ENCODE assay signal across 11 cellular contexts in the genomic region with DNA sequence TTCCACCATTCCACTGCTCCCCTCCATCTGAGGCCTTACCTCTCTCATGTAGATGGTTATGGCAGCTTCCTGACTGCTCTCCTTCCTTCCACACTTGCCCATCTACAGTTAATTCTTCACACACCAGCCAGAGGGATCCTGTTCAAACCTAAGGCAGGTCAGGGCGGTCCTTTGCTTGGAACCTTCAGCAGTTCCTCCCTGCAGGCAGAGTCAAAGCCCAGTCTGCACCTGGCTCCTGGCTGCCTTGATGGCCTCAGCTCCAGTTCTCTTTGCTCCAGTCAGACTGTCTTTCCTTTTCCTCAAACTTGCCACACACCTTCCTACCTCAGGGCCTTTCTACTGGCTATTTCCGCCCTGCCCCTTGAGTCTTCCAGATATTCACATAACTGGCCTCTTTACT. TPM values are rescaled to one million over a fixed set of nuclear protein-coding genes. Genes with fewer than 3 reads are reported as not detected.
A peak's percentile ranks its signal among the peaks of the same experiment; 100 is the strongest.
DNase-seq lines count a peak whose midpoint lies in the region; ATAC-seq lines count a peak whose summit lies in the region.
"Had no signal": no experiment of that assay in that cellular context is flagged by ENCODE, and none has a peak within 500 bp of the region (broad histone marks: within the 10 kb centered on the region; RNA-seq: fewer than 3 reads in every experiment).

No MANE protein-coding gene starts in this region.

- POLR2A ChIA-PET in activated naive CD8-positive, alpha-beta T cell treated with anti-CD3 and anti-CD28 coated beads, Interleukin-2, amount 10 ng/mL, durations not matched to agents 7 days and 5 days (lab: Charles Lee), result interaction anchor here (1.2 to 5.0 kb wide), 3 partner anchors 22 to 431 kb away, joined by 4 to 63 read pairs (median 10); a partner anchor contains a TSS

- peak overlapping the region; percentile 83 for H3K4me3 Mint-ChIP-seq in activated naive CD4-positive, alpha-beta T cell treated with anti-CD3 and anti-CD28 coated beads for 36 hours
- H3K4me3 Mint-ChIP-seq in activated naive CD8-positive, alpha-beta T cell treated with anti-CD3 and anti-CD28 coated beads, Interleukin-2, amount 10 ng/mL, durations not matched to agents 7 days and 5 days, result peak overlapping the region; percentile 87
- H3K4me3 Mint-ChIP-seq in stimulated activated naive CD8-positive, alpha-beta T cell treated with anti-CD3 and anti-CD28 coated beads, Interleukin-15, amount 100 ng/mL, for 72 hours, result peak overlapping the region; percentile 94

- H3K27me3 Mint-ChIP-seq in activated naive CD4-positive, alpha-beta T cell treated with anti-CD3 and anti-CD28 coated beads for 36 hours (ENCODE audit: low read depth), result no peaks in the 10 kb centered on the region
- no peaks in the 10 kb centered on the region for H3K27me3 Mint-ChIP-seq in activated naive CD8-positive, alpha-beta T cell treated with anti-CD3 and anti-CD28 coated beads, Interleukin-2, amount 10 ng/mL, durations not matched to agents 7 days and 5 days
- H3K27me3 Mint-ChIP-seq in stimulated activated naive CD8-positive, alpha-beta T cell treated with anti-CD3 and anti-CD28 coated beads, Interleukin-15, amount 100 ng/mL, for 72 hours, result no peaks in the 10 kb centered on the region

- H3K9me3 Mint-ChIP-seq in activated naive CD4-positive, alpha-beta T cell treated with anti-CD3 and anti-CD28 coated beads for 36 hours, result no peaks in the 10 kb centered on the region
- no peaks in the 10 kb centered on the region for H3K9me3 Mint-ChIP-seq in activated naive CD8-positive, alpha-beta T cell treated with anti-CD3 and anti-CD28 coated beads, Interleukin-2, amount 10 ng/mL, durations not matched to agents 7 days and 5 days
- H3K9me3 Mint-ChIP-seq in stimulated activated naive CD8-positive, alpha-beta T cell treated with anti-CD3 and anti-CD28 coated beads, Interleukin-15, amount 100 ng/mL, for 72 hours, result no peaks in the 10 kb centered on the region

- DNase-seq in activated naive CD4-positive, alpha-beta T cell treated with anti-CD3 and anti-CD28 coated beads for 36 hours, result peak; percentile 24
- no peak for DNase-seq in activated naive CD4-positive, alpha-beta T cell (lab: John Stamatoyannopoulos, UW)
- DNase-seq in NAMALWA (ENCODE audit: low spot score) (peak; percentile 50), AG08395 (ENCODE audit: low spot score) (no peak), ecto neural progenitor cell (ENCODE audit: low spot score) (no peak)
- DNase-seq in activated naive CD8-positive, alpha-beta T cell treated with anti-CD3 and anti-CD28 coated beads, Interleukin-2, amount 10 ng/mL, durations not matched to agents 7 days and 5 days, result peak; percentile 39
- no peak for DNase-seq in stimulated activated naive CD8-positive, alpha-beta T cell treated with anti-CD3 and anti-CD28 coated beads, Interleukin-15, amount 100 ng/mL, for 72 hours
- DNase-seq in stimulated activated naive CD4-positive, alpha-beta T cell treated with Interleukin-2 at 50 U/mL for 16 hours (lab: John Stamatoyannopoulos, UW), result no peak
- DNase-seq: glutamatergic neuron, islet precursor cell had no signal

- H3K4me1 Mint-ChIP-seq in activated naive CD4-positive, alpha-beta T cell treated with anti-CD3 and anti-CD28 coated beads for 36 hours (ENCODE audit: low read depth), result peaks cover 69% of the 10 kb centered on the region
- peaks cover 39% of the 10 kb centered on the region for H3K4me1 Mint-ChIP-seq in activated naive CD8-positive, alpha-beta T cell treated with anti-CD3 and anti-CD28 coated beads, Interleukin-2, amount 10 ng/mL, durations not matched to agents 7 days and 5 days
- peaks cover 74% of the 10 kb centered on the region for H3K4me1 Mint-ChIP-seq in stimulated activated naive CD8-positive, alpha-beta T cell treated with anti-CD3 and anti-CD28 coated beads, Interleukin-15, amount 100 ng/mL, for 72 hours

- intact Hi-C loops in activated naive CD4-positive, alpha-beta T cell treated with anti-CD3 and anti-CD28 coated beads for 36 hours (cut with micrococcal nuclease), result loop anchor here (1.0 to 2.0 kb wide), 5 partner anchors 12 to 757 kb away; no protein-coding TSS in a partner anchor

- H3K36me3 Mint-ChIP-seq in activated naive CD4-positive, alpha-beta T cell treated with anti-CD3 and anti-CD28 coated beads for 36 hours (ENCODE audit: low read depth), result no peaks in the 10 kb centered on the region
- peaks cover 9% of the 10 kb centered on the region for H3K36me3 Mint-ChIP-seq in activated naive CD8-positive, alpha-beta T cell treated with anti-CD3 and anti-CD28 coated beads, Interleukin-2, amount 10 ng/mL, durations not matched to agents 7 days and 5 days

- H3K27ac Mint-ChIP-seq in activated naive CD4-positive, alpha-beta T cell treated with anti-CD3 and anti-CD28 coated beads for 36 hours, result peak overlapping the region; percentile 97
- H3K27ac Mint-ChIP-seq in activated naive CD8-positive, alpha-beta T cell treated with anti-CD3 and anti-CD28 coated beads, Interleukin-2, amount 10 ng/mL, durations not matched to agents 7 days and 5 days, result peak overlapping the region; percentile 96
- peak overlapping the region in 1 of 2 donors; percentile 71 for H3K27ac Mint-ChIP-seq in stimulated activated naive CD8-positive, alpha-beta T cell treated with anti-CD3 and anti-CD28 coated beads, Interleukin-15, amount 100 ng/mL, for 72 hours
- H3K27ac Mint-ChIP-seq: progenitor cell of endocrine pancreas had no signal

- CTCF ChIA-PET in activated naive CD4-positive, alpha-beta T cell treated with anti-CD3 and anti-CD28 coated beads for 36 hours (lab: Charles Lee), result interaction anchor here (1.1 to 1.4 kb wide), 2 partner anchors 23 to 29 kb away, joined by 4 to 6 read pairs; no protein-coding TSS in a partner anchor

- ATAC-seq in activated naive CD8-positive, alpha-beta T cell treated with anti-CD3 and anti-CD28 coated beads, Interleukin-2, amount 10 ng/mL, durations not matched to agents 7 days and 5 days (ENCODE audit: low read depth), result peak; percentile 29
- ATAC-seq in stimulated activated naive CD8-positive, alpha-beta T cell treated with anti-CD3 and anti-CD28 coated beads, Interleukin-15, amount 100 ng/mL, for 72 hours, result no peak

RNA-seq across cellular contexts. Expression of a gene that starts 30.2 kb away (rescaled TPM):
- total RNA-seq in activated naive CD4-positive, alpha-beta T cell treated with anti-CD3 and anti-CD28 coated beads for 36 hours, result 10 to 100 TPM; 41.8 to 42.9 TPM
- total RNA-seq in activated naive CD8-positive, alpha-beta T cell treated with anti-CD3 and anti-CD28 coated beads, Interleukin-2, amount 10 ng/mL, durations not matched to agents 7 days and 5 days, result 100 to 1,000 TPM in 1 of 2 experiments, 10 to 100 TPM in 1; 95.5 to 102 TPM

Comparison
In these comparisons a context has a peak if more than half of its experiments do, and no peak if none do; other contexts are left out.
1. DNase-seq: peak in activated naive CD4-positive, alpha-beta T cell treated with anti-CD3 and anti-CD28 coated beads for 36 hours (single experiment), NAMALWA (single experiment) and activated naive CD8-positive, alpha-beta T cell treated with anti-CD3 and anti-CD28 coated beads, Interleukin-2, amount 10 ng/mL, durations not matched to agents 7 days and 5 days (single experiment); none in activated naive CD4-positive, alpha-beta T cell (0 of 4), stimulated activated naive CD8-positive, alpha-beta T cell treated with anti-CD3 and anti-CD28 coated beads, Interleukin-15, amount 100 ng/mL, for 72 hours (0 of 2), AG08395 (single experiment), ecto neural progenitor cell (single experiment) and stimulated activated naive CD4-positive, alpha-beta T cell treated with Interleukin-2 at 50 U/mL for 16 hours (single experiment).
2. Peak in every context shown above with its lines, with median percentiles within 50 percentile points of each other: H3K4me3 Mint-ChIP-seq.